Comparison of ENCODE assay signal across 1 cellular context in genomic region chr12:27966870-27967269, GRCh38.
TF ChIP-seq lines count a peak whose summit lies in the region.

No MANE protein-coding gene starts in this region.

TF ChIP-seq in HEK293, 187 proteins besides CTCF, POLR2A, EP300 and RAD21 (continued from another document):
- TF ChIP-seq, protein P1, sequence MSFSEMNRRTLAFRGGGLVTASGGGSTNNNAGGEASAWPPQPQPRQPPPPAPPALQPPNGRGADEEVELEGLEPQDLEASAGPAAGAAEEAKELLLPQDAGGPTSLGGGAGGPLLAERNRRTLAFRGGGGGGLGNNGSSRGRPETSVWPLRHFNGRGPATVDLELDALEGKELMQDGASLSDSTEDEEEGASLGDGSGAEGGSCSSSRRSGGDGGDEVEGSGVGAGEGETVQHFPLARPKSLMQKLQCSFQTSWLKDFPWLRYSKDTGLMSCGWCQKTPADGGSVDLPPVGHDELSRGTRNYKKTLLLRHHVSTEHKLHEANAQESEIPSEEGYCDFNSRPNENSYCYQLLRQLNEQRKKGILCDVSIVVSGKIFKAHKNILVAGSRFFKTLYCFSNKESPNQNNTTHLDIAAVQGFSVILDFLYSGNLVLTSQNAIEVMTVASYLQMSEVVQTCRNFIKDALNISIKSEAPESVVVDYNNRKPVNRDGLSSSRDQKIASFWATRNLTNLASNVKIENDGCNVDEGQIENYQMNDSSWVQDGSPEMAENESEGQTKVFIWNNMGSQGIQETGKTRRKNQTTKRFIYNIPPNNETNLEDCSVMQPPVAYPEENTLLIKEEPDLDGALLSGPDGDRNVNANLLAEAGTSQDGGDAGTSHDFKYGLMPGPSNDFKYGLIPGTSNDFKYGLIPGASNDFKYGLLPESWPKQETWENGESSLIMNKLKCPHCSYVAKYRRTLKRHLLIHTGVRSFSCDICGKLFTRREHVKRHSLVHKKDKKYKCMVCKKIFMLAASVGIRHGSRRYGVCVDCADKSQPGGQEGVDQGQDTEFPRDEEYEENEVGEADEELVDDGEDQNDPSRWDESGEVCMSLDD (tag by site-specific recombination; IDR thresholded peaks at IDR 0.05), result no peak
- no peak for TF ChIP-seq ZNF624 (tag by site-specific recombination; IDR thresholded peaks at IDR 0.05)
- no peak for TF ChIP-seq ZFP37 (tag by site-specific recombination; IDR thresholded peaks at IDR 0.05)
- TF ChIP-seq, protein P2, sequence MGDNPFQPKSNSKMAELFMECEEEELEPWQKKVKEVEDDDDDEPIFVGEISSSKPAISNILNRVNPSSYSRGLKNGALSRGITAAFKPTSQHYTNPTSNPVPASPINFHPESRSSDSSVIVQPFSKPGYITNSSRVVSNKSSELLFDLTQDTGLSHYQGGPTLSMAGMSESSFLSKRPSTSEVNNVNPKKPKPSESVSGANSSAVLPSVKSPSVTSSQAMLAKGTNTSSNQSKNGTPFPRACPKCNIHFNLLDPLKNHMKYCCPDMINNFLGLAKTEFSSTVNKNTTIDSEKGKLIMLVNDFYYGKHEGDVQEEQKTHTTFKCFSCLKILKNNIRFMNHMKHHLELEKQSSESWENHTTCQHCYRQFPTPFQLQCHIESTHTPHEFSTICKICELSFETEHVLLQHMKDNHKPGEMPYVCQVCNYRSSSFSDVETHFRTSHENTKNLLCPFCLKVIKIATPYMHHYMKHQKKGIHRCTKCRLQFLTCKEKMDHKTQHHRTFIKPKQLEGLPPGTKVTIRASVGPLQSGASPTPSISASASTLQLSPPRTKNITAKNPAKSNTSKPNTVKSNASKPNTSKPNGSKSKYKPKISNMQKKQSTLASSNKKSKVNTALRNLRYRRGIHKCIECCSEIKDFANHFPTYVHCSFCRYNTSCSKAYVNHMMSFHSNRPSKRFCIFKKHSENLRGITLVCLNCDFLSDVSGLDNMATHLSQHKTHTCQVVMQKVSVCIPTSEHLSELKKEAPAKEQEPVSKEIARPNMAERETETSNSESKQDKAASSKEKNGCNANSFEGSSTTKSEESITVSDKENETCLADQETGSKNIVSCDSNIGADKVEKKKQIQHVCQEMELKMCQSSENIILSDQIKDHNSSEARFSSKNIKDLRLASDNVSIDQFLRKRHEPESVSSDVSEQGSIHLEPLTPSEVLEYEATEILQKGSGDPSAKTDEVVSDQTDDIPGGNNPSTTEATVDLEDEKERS (tag by site-specific recombination; IDR thresholded peaks at IDR 0.05), result no peak
- TF ChIP-seq ZNF37A (tag by site-specific recombination; IDR thresholded peaks at IDR 0.05), result no peak
- TF ChIP-seq, protein P3, sequence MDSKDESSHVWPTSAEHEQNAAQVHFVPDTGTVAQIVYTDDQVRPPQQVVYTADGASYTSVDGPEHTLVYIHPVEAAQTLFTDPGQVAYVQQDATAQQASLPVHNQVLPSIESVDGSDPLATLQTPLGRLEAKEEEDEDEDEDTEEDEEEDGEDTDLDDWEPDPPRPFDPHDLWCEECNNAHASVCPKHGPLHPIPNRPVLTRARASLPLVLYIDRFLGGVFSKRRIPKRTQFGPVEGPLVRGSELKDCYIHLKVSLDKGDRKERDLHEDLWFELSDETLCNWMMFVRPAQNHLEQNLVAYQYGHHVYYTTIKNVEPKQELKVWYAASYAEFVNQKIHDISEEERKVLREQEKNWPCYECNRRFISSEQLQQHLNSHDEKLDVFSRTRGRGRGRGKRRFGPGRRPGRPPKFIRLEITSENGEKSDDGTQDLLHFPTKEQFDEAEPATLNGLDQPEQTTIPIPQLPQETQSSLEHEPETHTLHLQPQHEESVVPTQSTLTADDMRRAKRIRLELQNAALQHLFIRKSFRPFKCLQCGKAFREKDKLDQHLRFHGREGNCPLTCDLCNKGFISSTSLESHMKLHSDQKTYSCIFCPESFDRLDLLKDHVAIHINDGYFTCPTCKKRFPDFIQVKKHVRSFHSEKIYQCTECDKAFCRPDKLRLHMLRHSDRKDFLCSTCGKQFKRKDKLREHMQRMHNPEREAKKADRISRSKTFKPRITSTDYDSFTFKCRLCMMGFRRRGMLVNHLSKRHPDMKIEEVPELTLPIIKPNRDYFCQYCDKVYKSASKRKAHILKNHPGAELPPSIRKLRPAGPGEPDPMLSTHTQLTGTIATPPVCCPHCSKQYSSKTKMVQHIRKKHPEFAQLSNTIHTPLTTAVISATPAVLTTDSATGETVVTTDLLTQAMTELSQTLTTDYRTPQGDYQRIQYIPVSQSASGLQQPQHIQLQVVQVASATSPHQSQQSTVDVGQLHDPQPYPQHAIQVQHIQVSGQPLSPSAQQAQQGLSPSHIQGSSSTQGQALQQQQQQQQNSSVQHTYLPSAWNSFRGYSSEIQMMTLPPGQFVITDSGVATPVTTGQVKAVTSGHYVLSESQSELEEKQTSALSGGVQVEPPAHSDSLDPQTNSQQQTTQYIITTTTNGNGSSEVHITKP (tag by site-specific recombination; IDR thresholded peaks at IDR 0.05), result peak; percentile 66
- TF ChIP-seq ZNF133 (tag by site-specific recombination; IDR thresholded peaks at IDR 0.05), result no peak
- no peak for TF ChIP-seq ZNF473 (tag by site-specific recombination; IDR thresholded peaks at IDR 0.05)
- TF ChIP-seq BCL11B (tag by site-specific recombination; IDR thresholded peaks at IDR 0.05; ENCODE audit: low read depth), result no peak
- peak; percentile 78; the same call in 1 of the 2 replicates for TF ChIP-seq ZNF600 (tag by site-specific recombination; IDR thresholded peaks at IDR 0.05)
- TF ChIP-seq, protein P4, sequence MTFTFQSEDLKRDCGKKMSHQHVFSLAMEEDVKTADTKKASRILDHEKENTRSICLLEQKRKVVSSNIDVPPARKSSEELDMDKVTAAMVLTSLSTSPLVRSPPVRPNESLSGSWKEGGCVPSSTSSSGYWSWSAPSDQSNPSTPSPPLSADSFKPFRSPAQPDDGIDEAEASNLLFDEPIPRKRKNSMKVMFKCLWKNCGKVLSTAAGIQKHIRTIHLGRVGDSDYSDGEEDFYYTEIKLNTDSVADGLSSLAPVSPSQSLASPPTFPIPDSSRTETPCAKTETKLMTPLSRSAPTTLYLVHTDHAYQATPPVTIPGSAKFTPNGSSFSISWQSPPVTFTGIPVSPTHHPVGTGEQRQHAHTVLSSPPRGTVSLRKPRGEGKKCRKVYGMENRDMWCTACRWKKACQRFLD (tag by site-specific recombination; IDR thresholded peaks at IDR 0.05), result no peak
- no peak for TF ChIP-seq ZNF138 (tag by site-specific recombination; IDR thresholded peaks at IDR 0.05; ENCODE audit: borderline replicate concordance)
- TF ChIP-seq ZFHX2 (tag by site-specific recombination; conservative IDR thresholded peaks at IDR 0.05), result no peak
- TF ChIP-seq ZNF391 (tag by site-specific recombination; IDR thresholded peaks at IDR 0.05; ENCODE audit: borderline replicate concordance, low read depth), result no peak
- no peak for TF ChIP-seq ZNF404 (tag by site-specific recombination; IDR thresholded peaks at IDR 0.05)
- TF ChIP-seq TSHZ1 (tag by site-specific recombination; IDR thresholded peaks at IDR 0.05; ENCODE audit: borderline replicate concordance), result no peak
- peak; percentile 80 for TF ChIP-seq ZBTB20 (tag by site-specific recombination; IDR thresholded peaks at IDR 0.05)
- no peak for TF ChIP-seq ZNF514 (tag by site-specific recombination; IDR thresholded peaks at IDR 0.05)
- TF ChIP-seq HOXA7 (CRISPR knock-in tag; IDR thresholded peaks at IDR 0.05; ENCODE audit: borderline replicate concordance), result no peak
- TF ChIP-seq, protein P5, sequence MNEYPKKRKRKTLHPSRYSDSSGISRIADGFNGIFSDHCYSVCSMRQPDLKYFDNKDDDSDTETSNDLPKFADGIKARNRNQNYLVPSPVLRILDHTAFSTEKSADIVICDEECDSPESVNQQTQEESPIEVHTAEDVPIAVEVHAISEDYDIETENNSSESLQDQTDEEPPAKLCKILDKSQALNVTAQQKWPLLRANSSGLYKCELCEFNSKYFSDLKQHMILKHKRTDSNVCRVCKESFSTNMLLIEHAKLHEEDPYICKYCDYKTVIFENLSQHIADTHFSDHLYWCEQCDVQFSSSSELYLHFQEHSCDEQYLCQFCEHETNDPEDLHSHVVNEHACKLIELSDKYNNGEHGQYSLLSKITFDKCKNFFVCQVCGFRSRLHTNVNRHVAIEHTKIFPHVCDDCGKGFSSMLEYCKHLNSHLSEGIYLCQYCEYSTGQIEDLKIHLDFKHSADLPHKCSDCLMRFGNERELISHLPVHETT (tag by site-specific recombination; IDR thresholded peaks at IDR 0.05), result no peak
- TF ChIP-seq ZBTB49 (tag by site-specific recombination; IDR thresholded peaks at IDR 0.05; ENCODE audit: low read depth), result no peak
- no peak for TF ChIP-seq ZNF341 (tag by site-specific recombination; IDR thresholded peaks at IDR 0.05; ENCODE audit: low read depth)
- no peak for TF ChIP-seq ZSCAN16 (tag by site-specific recombination; IDR thresholded peaks at IDR 0.05)
- no peak for TF ChIP-seq ZNF558 (tag by site-specific recombination; IDR thresholded peaks at IDR 0.05)
- no peak for TF ChIP-seq GLIS1 (tag by site-specific recombination; IDR thresholded peaks at IDR 0.05)
- TF ChIP-seq ZNF266 (tag by site-specific recombination; IDR thresholded peaks at IDR 0.05; ENCODE audit: low read depth), result no peak
- no peak for TF ChIP-seq ZNF132 (tag by site-specific recombination; IDR thresholded peaks at IDR 0.05; ENCODE audit: borderline replicate concordance)
- TF ChIP-seq ZNF169 (tag by site-specific recombination; IDR thresholded peaks at IDR 0.05), result no peak
- no peak for TF ChIP-seq ZNF837 (tag by site-specific recombination; IDR thresholded peaks at IDR 0.05)
- TF ChIP-seq ZNF629 (tag by site-specific recombination; IDR thresholded peaks at IDR 0.05), result peak; percentile 64
- no peak for TF ChIP-seq ZNF175 (tag by site-specific recombination; IDR thresholded peaks at IDR 0.05)
- TF ChIP-seq, protein P6, sequence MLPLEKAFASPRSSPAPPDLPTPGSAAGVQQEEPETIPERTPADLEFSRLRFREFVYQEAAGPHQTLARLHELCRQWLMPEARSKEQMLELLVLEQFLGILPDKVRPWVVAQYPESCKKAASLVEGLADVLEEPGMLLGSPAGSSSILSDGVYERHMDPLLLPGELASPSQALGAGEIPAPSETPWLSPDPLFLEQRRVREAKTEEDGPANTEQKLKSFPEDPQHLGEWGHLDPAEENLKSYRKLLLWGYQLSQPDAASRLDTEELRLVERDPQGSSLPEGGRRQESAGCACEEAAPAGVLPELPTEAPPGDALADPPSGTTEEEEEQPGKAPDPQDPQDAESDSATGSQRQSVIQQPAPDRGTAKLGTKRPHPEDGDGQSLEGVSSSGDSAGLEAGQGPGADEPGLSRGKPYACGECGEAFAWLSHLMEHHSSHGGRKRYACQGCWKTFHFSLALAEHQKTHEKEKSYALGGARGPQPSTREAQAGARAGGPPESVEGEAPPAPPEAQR (tag by site-specific recombination; IDR thresholded peaks at IDR 0.05), result no peak
- no peak for TF ChIP-seq ZNF521 (tag by site-specific recombination; IDR thresholded peaks at IDR 0.05)
- peak; percentile 62; the same call in 1 of the 2 replicates for TF ChIP-seq ZNF660 (tag by site-specific recombination; IDR thresholded peaks at IDR 0.05)
- TF ChIP-seq TRIM28 (IDR thresholded peaks at IDR 0.05; ENCODE audit: borderline replicate concordance, low read length), result no peak
- TF ChIP-seq ZEB2 (tag by site-specific recombination; IDR thresholded peaks at IDR 0.05), result peak; percentile 20; the same call in 1 of the 2 replicates
- TF ChIP-seq ZNF76 (tag by site-specific recombination; IDR thresholded peaks at IDR 0.05; ENCODE audit: borderline replicate concordance, low read depth), result no peak
- peak; percentile 26 for TF ChIP-seq ZNF366 (tag by site-specific recombination; conservative IDR thresholded peaks at IDR 0.05)
TF ChIP-seq in HEK293: peak in this region for 11.
